In genomic region chr4:123418486-123418931, GRCh38 we compare ENCODE assay signal across 1 cellular context.
TF ChIP-seq lines count a peak whose summit lies in the region.

No MANE protein-coding gene starts in this region.

TF ChIP-seq in HEK293, 187 proteins besides CTCF, POLR2A, EP300 and RAD21 (continued from another document and continues in another):
- TF ChIP-seq PATZ1 (tag by site-specific recombination; IDR thresholded peaks at IDR 0.05): no peak
- TF ChIP-seq ZNF426 (tag by site-specific recombination; IDR thresholded peaks at IDR 0.05): no peak
- TF ChIP-seq ZNF658 (tag by site-specific recombination; IDR thresholded peaks at IDR 0.05): no peak
- TF ChIP-seq ZNF830 (tag by site-specific recombination; IDR thresholded peaks at IDR 0.05; ENCODE audit: low read depth): no peak
- TF ChIP-seq ZFP3 (tag by site-specific recombination; IDR thresholded peaks at IDR 0.05; ENCODE audit: low read depth): no peak
- no peak for TF ChIP-seq ZNF623 (tag by site-specific recombination; IDR thresholded peaks at IDR 0.05)
- TF ChIP-seq, protein P1, sequence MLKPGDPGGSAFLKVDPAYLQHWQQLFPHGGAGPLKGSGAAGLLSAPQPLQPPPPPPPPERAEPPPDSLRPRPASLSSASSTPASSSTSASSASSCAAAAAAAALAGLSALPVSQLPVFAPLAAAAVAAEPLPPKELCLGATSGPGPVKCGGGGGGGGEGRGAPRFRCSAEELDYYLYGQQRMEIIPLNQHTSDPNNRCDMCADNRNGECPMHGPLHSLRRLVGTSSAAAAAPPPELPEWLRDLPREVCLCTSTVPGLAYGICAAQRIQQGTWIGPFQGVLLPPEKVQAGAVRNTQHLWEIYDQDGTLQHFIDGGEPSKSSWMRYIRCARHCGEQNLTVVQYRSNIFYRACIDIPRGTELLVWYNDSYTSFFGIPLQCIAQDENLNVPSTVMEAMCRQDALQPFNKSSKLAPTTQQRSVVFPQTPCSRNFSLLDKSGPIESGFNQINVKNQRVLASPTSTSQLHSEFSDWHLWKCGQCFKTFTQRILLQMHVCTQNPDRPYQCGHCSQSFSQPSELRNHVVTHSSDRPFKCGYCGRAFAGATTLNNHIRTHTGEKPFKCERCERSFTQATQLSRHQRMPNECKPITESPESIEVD (tag by site-specific recombination; IDR thresholded peaks at IDR 0.05): peak; percentile 91
- TF ChIP-seq ATF2 (tag by site-specific recombination; IDR thresholded peaks at IDR 0.05; ENCODE audit: low read depth): no peak
- peak; percentile 74 for TF ChIP-seq ZBTB17 (tag by site-specific recombination; IDR thresholded peaks at IDR 0.05)
- TF ChIP-seq ZNF843 (tag by site-specific recombination; IDR thresholded peaks at IDR 0.05): peak; percentile 39; the same call in 1 of the 2 replicates
- no peak for TF ChIP-seq ZIC2 (tag by site-specific recombination; IDR thresholded peaks at IDR 0.05)
- no peak for TF ChIP-seq ZNF19 (tag by site-specific recombination; IDR thresholded peaks at IDR 0.05; ENCODE audit: low read depth)
- TF ChIP-seq ZSCAN30 (tag by site-specific recombination; IDR thresholded peaks at IDR 0.05): no peak
- no peak for TF ChIP-seq ZNF292 (tag by site-specific recombination; IDR thresholded peaks at IDR 0.05; ENCODE audit: borderline replicate concordance, low read depth)
- TF ChIP-seq ZNF302 (tag by site-specific recombination; IDR thresholded peaks at IDR 0.05; ENCODE audit: low read depth): no peak
- TF ChIP-seq ZNF514 (tag by site-specific recombination; IDR thresholded peaks at IDR 0.05): no peak
- TF ChIP-seq ZNF239 (tag by site-specific recombination; IDR thresholded peaks at IDR 0.05): no peak
- TF ChIP-seq, protein P2, sequence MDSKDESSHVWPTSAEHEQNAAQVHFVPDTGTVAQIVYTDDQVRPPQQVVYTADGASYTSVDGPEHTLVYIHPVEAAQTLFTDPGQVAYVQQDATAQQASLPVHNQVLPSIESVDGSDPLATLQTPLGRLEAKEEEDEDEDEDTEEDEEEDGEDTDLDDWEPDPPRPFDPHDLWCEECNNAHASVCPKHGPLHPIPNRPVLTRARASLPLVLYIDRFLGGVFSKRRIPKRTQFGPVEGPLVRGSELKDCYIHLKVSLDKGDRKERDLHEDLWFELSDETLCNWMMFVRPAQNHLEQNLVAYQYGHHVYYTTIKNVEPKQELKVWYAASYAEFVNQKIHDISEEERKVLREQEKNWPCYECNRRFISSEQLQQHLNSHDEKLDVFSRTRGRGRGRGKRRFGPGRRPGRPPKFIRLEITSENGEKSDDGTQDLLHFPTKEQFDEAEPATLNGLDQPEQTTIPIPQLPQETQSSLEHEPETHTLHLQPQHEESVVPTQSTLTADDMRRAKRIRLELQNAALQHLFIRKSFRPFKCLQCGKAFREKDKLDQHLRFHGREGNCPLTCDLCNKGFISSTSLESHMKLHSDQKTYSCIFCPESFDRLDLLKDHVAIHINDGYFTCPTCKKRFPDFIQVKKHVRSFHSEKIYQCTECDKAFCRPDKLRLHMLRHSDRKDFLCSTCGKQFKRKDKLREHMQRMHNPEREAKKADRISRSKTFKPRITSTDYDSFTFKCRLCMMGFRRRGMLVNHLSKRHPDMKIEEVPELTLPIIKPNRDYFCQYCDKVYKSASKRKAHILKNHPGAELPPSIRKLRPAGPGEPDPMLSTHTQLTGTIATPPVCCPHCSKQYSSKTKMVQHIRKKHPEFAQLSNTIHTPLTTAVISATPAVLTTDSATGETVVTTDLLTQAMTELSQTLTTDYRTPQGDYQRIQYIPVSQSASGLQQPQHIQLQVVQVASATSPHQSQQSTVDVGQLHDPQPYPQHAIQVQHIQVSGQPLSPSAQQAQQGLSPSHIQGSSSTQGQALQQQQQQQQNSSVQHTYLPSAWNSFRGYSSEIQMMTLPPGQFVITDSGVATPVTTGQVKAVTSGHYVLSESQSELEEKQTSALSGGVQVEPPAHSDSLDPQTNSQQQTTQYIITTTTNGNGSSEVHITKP (tag by site-specific recombination; IDR thresholded peaks at IDR 0.05): no peak
- TF ChIP-seq, protein P3, sequence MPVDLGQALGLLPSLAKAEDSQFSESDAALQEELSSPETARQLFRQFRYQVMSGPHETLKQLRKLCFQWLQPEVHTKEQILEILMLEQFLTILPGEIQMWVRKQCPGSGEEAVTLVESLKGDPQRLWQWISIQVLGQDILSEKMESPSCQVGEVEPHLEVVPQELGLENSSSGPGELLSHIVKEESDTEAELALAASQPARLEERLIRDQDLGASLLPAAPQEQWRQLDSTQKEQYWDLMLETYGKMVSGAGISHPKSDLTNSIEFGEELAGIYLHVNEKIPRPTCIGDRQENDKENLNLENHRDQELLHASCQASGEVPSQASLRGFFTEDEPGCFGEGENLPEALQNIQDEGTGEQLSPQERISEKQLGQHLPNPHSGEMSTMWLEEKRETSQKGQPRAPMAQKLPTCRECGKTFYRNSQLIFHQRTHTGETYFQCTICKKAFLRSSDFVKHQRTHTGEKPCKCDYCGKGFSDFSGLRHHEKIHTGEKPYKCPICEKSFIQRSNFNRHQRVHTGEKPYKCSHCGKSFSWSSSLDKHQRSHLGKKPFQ (tag by site-specific recombination; IDR thresholded peaks at IDR 0.05): no peak
- TF ChIP-seq ZNF664 (tag by site-specific recombination; IDR thresholded peaks at IDR 0.05): no peak
- TF ChIP-seq ZFP69B (tag by site-specific recombination; IDR thresholded peaks at IDR 0.05): no peak
- TF ChIP-seq SETDB1 (IDR thresholded peaks at IDR 0.05; ENCODE audit: insufficient read length, low read length): no peak
- TF ChIP-seq, protein P4, sequence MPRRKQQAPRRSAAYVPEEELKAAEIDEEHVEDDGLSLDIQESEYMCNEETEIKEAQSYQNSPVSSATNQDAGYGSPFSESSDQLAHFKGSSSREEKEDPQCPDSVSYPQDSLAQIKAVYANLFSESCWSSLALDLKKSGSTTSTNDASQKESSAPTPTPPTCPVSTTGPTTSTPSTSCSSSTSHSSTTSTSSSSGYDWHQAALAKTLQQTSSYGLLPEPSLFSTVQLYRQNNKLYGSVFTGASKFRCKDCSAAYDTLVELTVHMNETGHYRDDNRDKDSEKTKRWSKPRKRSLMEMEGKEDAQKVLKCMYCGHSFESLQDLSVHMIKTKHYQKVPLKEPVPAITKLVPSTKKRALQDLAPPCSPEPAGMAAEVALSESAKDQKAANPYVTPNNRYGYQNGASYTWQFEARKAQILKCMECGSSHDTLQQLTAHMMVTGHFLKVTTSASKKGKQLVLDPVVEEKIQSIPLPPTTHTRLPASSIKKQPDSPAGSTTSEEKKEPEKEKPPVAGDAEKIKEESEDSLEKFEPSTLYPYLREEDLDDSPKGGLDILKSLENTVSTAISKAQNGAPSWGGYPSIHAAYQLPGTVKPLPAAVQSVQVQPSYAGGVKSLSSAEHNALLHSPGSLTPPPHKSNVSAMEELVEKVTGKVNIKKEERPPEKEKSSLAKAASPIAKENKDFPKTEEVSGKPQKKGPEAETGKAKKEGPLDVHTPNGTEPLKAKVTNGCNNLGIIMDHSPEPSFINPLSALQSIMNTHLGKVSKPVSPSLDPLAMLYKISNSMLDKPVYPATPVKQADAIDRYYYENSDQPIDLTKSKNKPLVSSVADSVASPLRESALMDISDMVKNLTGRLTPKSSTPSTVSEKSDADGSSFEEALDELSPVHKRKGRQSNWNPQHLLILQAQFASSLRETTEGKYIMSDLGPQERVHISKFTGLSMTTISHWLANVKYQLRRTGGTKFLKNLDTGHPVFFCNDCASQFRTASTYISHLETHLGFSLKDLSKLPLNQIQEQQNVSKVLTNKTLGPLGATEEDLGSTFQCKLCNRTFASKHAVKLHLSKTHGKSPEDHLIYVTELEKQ (tag by site-specific recombination; IDR thresholded peaks at IDR 0.05; ENCODE audit: borderline replicate concordance): no peak; the same call in 1 of the 2 replicates
- no peak for TF ChIP-seq ZNF571 (tag by site-specific recombination; IDR thresholded peaks at IDR 0.05)
- no peak for TF ChIP-seq ZSCAN23 (tag by site-specific recombination; IDR thresholded peaks at IDR 0.05)
- TF ChIP-seq SP3 (tag by site-specific recombination; IDR thresholded peaks at IDR 0.05): no peak
- no peak for TF ChIP-seq SP2 (tag by site-specific recombination; IDR thresholded peaks at IDR 0.05)
- peak; percentile 28; the same call in 1 of the 2 replicates for TF ChIP-seq ZXDB (tag by site-specific recombination; IDR thresholded peaks at IDR 0.05)
- no peak for TF ChIP-seq ZSCAN16 (tag by site-specific recombination; IDR thresholded peaks at IDR 0.05)
- TF ChIP-seq ZBTB20 (tag by site-specific recombination; IDR thresholded peaks at IDR 0.05): no peak
- TF ChIP-seq ZNF473 (tag by site-specific recombination; IDR thresholded peaks at IDR 0.05): no peak
- TF ChIP-seq ZNF449 (tag by site-specific recombination; IDR thresholded peaks at IDR 0.05): no peak
- TF ChIP-seq ZBTB10 (tag by site-specific recombination; IDR thresholded peaks at IDR 0.05): no peak
- no peak for TF ChIP-seq ZNF221 (tag by site-specific recombination; IDR thresholded peaks at IDR 0.05; ENCODE audit: borderline replicate concordance)
- TF ChIP-seq ZBTB44 (tag by site-specific recombination; IDR thresholded peaks at IDR 0.05): peak; percentile 82
- TF ChIP-seq ZFP41 (tag by site-specific recombination; IDR thresholded peaks at IDR 0.05; ENCODE audit: borderline replicate concordance): no peak
- TF ChIP-seq SCRT1 (tag by site-specific recombination; IDR thresholded peaks at IDR 0.05; ENCODE audit: borderline replicate concordance): no peak
- no peak for TF ChIP-seq ZNF274 (IDR thresholded peaks at IDR 0.05; ENCODE audit: low read length)
- no peak for TF ChIP-seq ZNF274 (tag by site-specific recombination; IDR thresholded peaks at IDR 0.05; ENCODE audit: borderline replicate concordance)
